In the genomic region with DNA sequence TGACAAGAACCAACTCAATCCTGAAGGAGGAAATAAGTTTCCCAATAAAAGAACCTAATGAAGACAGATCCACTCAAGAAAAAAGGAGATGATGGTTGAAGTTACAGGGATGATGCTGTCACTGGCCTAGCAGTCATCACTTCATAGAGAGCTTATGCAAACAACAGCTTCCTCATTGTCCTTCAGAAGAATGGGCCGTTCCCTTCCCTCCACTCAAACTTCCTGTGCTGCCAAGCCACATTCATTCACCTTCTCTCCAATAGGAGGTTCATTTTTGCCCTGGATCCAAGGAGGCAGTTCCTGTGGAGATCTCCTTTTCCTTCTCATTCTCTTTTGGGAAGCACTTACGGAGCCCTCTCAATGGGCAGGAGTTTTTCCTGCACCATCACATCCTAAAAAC, we compare ENCODE assay signal across 21 cellular contexts. TPM values are rescaled to one million over a fixed set of nuclear protein-coding genes. Genes with fewer than 3 reads are reported as not detected.
DNase-seq lines count a peak whose midpoint lies in the region; TF ChIP-seq lines count a peak whose summit lies in the region.
"Had no signal": no experiment of that assay in that cellular context is flagged by ENCODE, and none has a peak within 500 bp of the region (broad histone marks: within the 10 kb centered on the region; RNA-seq: fewer than 3 reads in every experiment).

No MANE protein-coding gene starts in this region.

- H3K27ac ChIP-seq in neutrophil = peak overlapping the region; percentile 66
- H3K27ac ChIP-seq in testis = no peak overlapping the region
- H3K27ac ChIP-seq: PC-9, SJSA1 had no signal

- H3K9me3 ChIP-seq in neutrophil = no peaks in the 10 kb centered on the region
- H3K9me3 ChIP-seq in testis = no peaks in the 10 kb centered on the region
- H3K9me3 ChIP-seq: SJSA1 had no signal

- H3K4me3 ChIP-seq in neutrophil (ENCODE audit: low read depth in 1 of 2, low read length in 1 of 2) (no peak overlapping the region), testis (no peak overlapping the region)
- H3K4me3 ChIP-seq: GM12878, HAP-1, K562, PC-9, SJSA1 had no signal

- intact Hi-C loops in testis (cut with DNase I; ENCODE audit: low total_unique reads) = no loop called here

- 86 to 88% methylated on average over 2 of the region's 2 CpGs for WGBS in testis, 2 donors

- H3K27me3 ChIP-seq in neutrophil (no peaks in the 10 kb centered on the region), testis (no peaks in the 10 kb centered on the region)
- H3K27me3 ChIP-seq: SJSA1 had no signal

- DNase-seq in CD1c-positive myeloid dendritic cell (ENCODE audit: extremely low spot score) (peak; percentile 41), DMS53 (lab: John Stamatoyannopoulos, UW) (peak; percentile 73), NCI-H69 (lab: John Stamatoyannopoulos, UW) (peak; percentile 14), NCI-H2081 (lab: John Stamatoyannopoulos, UW) (no peak), testis (no peak), LoVo (ENCODE audit: low spot score) (no peak)
- DNase-seq: ACHN, C1 segment of cervical spinal cord, DMS 273 treated with DMSO at 0.1 percent for 48 hours, EL, NCI-H1048, NCI-H1436, NCI-H1930, NCI-H82, PC-9 had no signal

- TF ChIP-seq POLR2A in testis (IDR thresholded peaks at IDR 0.05) = no peak

- H3K4me1 ChIP-seq in neutrophil (ENCODE audit: control insufficient read depth in 1 of 2, insufficient read depth in 1 of 2, low read depth in 1 of 2, low read length in 1 of 2) (peaks cover 4 to 20% of the 10 kb centered on the region in 2 experiments), testis (no peaks in the 10 kb centered on the region)
- H3K4me1 ChIP-seq: HAP-1, SJSA1 had no signal

- no peak for TF ChIP-seq CTCF in neutrophil (IDR thresholded peaks at IDR 0.05)
- no peak for TF ChIP-seq CTCF in testis (IDR thresholded peaks at IDR 0.05)

- H3K36me3 ChIP-seq in neutrophil (no peaks in the 10 kb centered on the region), testis (ENCODE audit: low read depth, missing control alignments) (no peaks in the 10 kb centered on the region)
- H3K36me3 ChIP-seq: HAP-1, SJSA1 had no signal

RNA-seq across cellular contexts. Expression of a gene that starts 13.8 kb away (rescaled TPM):
- total RNA-seq in testis = 1 to 10 TPM; 6.9 to 7.1 TPM
- polyA plus RNA-seq in testis (ENCODE audit: insufficient read depth, low read depth, low replicate concordance) = 4.4 TPM

RNA-seq across cellular contexts. Expression of a gene that starts 14.2 kb away (rescaled TPM):
- 10 to 100 TPM; 14.7 to 21.7 TPM for total RNA-seq in testis
- 30.1 TPM for polyA plus RNA-seq in testis (ENCODE audit: insufficient read depth, low read depth, low replicate concordance)
- total RNA-seq: GM12878; K562; PC-9; T-helper 2 cell treated with Interferon-gamma antibody and Interleukin-4, amounts not matched to agents 100 ng/mL and 5 ng/mL, for 36 hours had no signal
- polyA plus RNA-seq: K562 had no signal

RNA-seq across cellular contexts. Expression of a gene that starts 51.5 kb away (rescaled TPM):
- total RNA-seq in testis = 100 to 1,000 TPM; 220 to 221 TPM
- polyA plus RNA-seq in testis (ENCODE audit: insufficient read depth, low read depth, low replicate concordance) = 83.2 TPM

Comparison
In these comparisons a context has a peak if more than half of its experiments do, and no peak if none do; other contexts are left out.
1. DNase-seq: peak in CD1c-positive myeloid dendritic cell (single experiment), DMS53 (single experiment) and NCI-H69 (single experiment); none in NCI-H2081 (0 of 2), testis (single experiment) and LoVo (single experiment).